ENCODE assay signal across 8 cellular contexts in genomic region chr1:94039514-94039870, GRCh38.
DNase-seq lines count a peak whose midpoint lies in the region; ATAC-seq, FAIRE-seq and TF ChIP-seq lines count a peak whose summit lies in the region.

No MANE protein-coding gene starts in this region.

- peak; percentile 48 for FAIRE-seq in GM19239 (lab: Jason Lieb, UNC)

- peak; percentile 63 for DNase-seq in AG10803 (ENCODE audit: low read depth)
- peak; percentile 54 for DNase-seq in GM19239 (ENCODE audit: insufficient read length, low spot score)
- DNase-seq in NCI-H510A (lab: John Stamatoyannopoulos, UW): peak; percentile 50
- DNase-seq in activated CD8-positive, alpha-beta memory T cell treated with anti-CD3 and anti-CD28 coated beads for 24 hours: peak; percentile 75
- no peak for DNase-seq in epithelial cell of proximal tubule (ENCODE audit: low read depth)
- peak; percentile 88 for DNase-seq in myocyte (ENCODE audit: low read depth)
- DNase-seq in substantia nigra (lab: John Stamatoyannopoulos, UW): peak in 33 of 49 donors; percentile 4 to 79 (median 32)

- H3K27ac ChIP-seq in substantia nigra (ENCODE audit: low read depth, low read length, poor library complexity, severe bottlenecking): no peak overlapping the region

- H3K4me3 ChIP-seq in AG10803 (ENCODE audit: low read length) (no peak overlapping the region), epithelial cell of proximal tubule (ENCODE audit: low read depth, low read length) (no peak overlapping the region)

- TF ChIP-seq CTCF in AG10803 (conservative IDR thresholded peaks at IDR 0.05; ENCODE audit: low read length) (peak; percentile 74), epithelial cell of proximal tubule (conservative IDR thresholded peaks at IDR 0.05; ENCODE audit: low read depth, low read length) (peak; percentile 96)

- no peak for ATAC-seq in HG03280 (IDR thresholded peaks at IDR 0.05; ENCODE audit: unreplicated experiment)
